In the genomic region with DNA sequence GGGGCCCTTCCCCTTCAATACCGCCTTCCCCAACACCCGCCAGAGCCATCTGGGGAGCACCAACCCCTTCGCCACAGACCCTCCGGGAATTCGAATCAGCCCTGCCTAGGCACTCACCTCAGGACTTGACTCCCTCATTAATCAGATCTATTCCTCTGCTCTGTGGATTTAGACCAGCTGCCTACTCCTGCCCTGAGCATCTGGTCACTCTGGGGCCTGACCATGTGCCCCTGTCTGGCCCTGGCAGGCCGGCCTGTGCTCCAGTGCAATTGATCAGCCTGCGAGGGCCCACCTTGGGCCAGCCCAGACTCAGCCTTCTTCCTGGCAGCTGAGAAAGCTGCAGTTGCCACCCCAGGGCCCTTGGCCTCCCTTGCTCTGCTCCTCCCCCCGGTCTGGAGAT, we compare ENCODE assay signal across 18 cellular contexts. TPM values are rescaled to one million over a fixed set of nuclear protein-coding genes. Genes with fewer than 3 reads are reported as not detected.
DNase-seq lines count a peak whose midpoint lies in the region; ATAC-seq and TF ChIP-seq lines count a peak whose summit lies in the region.
"Had no signal": no experiment of that assay in that cellular context is flagged by ENCODE, and none has a peak within 500 bp of the region (broad histone marks: within the 10 kb centered on the region; RNA-seq: fewer than 3 reads in every experiment).

No MANE protein-coding gene starts in this region.

- peak overlapping the region in 8 of 11 experiments; percentile 12 to 65 (median 47); a peak in 13 of 22 replicates for H3K4me2 ChIP-seq in BLaER1 treated with 17β-estradiol and CSF1 and Interleukin-3, amounts not matched to agents 10 nM and 100 nM
- H3K4me2 ChIP-seq in GM23338, result no peak overlapping the region
- H3K4me2 ChIP-seq: KMS-11 had no signal

- H3K9ac ChIP-seq in BLaER1 treated with 17β-estradiol and CSF1 and Interleukin-3, amounts not matched to agents 10 nM and 100 nM, result no peak overlapping the region; a peak in 2 of 22 replicates
- H3K9ac ChIP-seq: KMS-11 had no signal

- H3K9me2 ChIP-seq in GM23338 (ENCODE audit: insufficient read depth), result no peaks in the 10 kb centered on the region

- TF ChIP-seq CTCF in GM23338 (conservative IDR thresholded peaks at IDR 0.05; ENCODE audit: low read depth in 2 of 2), result no peak
- TF ChIP-seq CTCF in WERI-Rb-1 (IDR thresholded peaks at IDR 0.05; ENCODE audit: low read depth, low read length), result no peak
- no peak for TF ChIP-seq CTCF in nephron progenitor cell (IDR thresholded peaks at IDR 0.05)

- no peaks in the 10 kb centered on the region for H3K9me3 Mint-ChIP-seq in GM23338
- no peaks in the 10 kb centered on the region for H3K9me3 Mint-ChIP-seq in nephron progenitor cell
- H3K9me3 Mint-ChIP-seq: CD8-positive, alpha-beta T cell had no signal

- H2AFZ ChIP-seq in GM23338, result no peak overlapping the region

- H3K27ac ChIP-seq in BLaER1 treated with 17β-estradiol and CSF1 and Interleukin-3, amounts not matched to agents 10 nM and 100 nM, result no peak overlapping the region
- H3K27ac ChIP-seq in GM23338 (ENCODE audit: low read depth), result no peak overlapping the region
- H3K27ac ChIP-seq in WERI-Rb-1, result peak overlapping the region; percentile 69
- H3K27ac ChIP-seq: HL-60, KMS-11 had no signal

- ATAC-seq in GM23338 (no peak), HG03460 (IDR thresholded peaks at IDR 0.05; ENCODE audit: unreplicated experiment) (no peak)
- ATAC-seq: CD8-positive, alpha-beta T cell had no signal

- H3F3A ChIP-seq in GM23338 (replicated peaks; ENCODE audit: low read depth), result no peaks in the 10 kb centered on the region

- H3K27me3 Mint-ChIP-seq in GM23338 (ENCODE audit: insufficient read depth, low read depth, poor library complexity), result peaks cover 15% of the 10 kb centered on the region
- peaks cover 8% of the 10 kb centered on the region for H3K27me3 Mint-ChIP-seq in nephron progenitor cell (ENCODE audit: low read depth, poor library complexity)

- H3K4me1 Mint-ChIP-seq in GM23338, result peaks cover 48% of the 10 kb centered on the region
- peaks cover 20% of the 10 kb centered on the region for H3K4me1 Mint-ChIP-seq in nephron progenitor cell

- H3K27ac Mint-ChIP-seq in GM23338 (peak overlapping the region; percentile 20), nephron progenitor cell (peak overlapping the region; percentile 59)
- H3K27ac Mint-ChIP-seq: CD8-positive, alpha-beta T cell had no signal

- H4K20me1 ChIP-seq in BLaER1 treated with 17β-estradiol and CSF1 and Interleukin-3, amounts not matched to agents 10 nM and 100 nM, result peaks cover 0 to 55% (median 0%) of the 10 kb centered on the region in 11 experiments; a peak in 5 of 22 replicates
- peaks cover 5% of the 10 kb centered on the region; the same call in 1 of the 2 replicates for H4K20me1 ChIP-seq in GM23338 (replicated peaks; ENCODE audit: insufficient read depth)

- H3K4me3 ChIP-seq in BLaER1 treated with 17β-estradiol and CSF1 and Interleukin-3, amounts not matched to agents 10 nM and 100 nM, result no peak overlapping the region
- H3K4me3 ChIP-seq in GM23338 (no peak overlapping the region), WERI-Rb-1 (ENCODE audit: low read depth, low read length) (no peak overlapping the region)

- DNase-seq in GM23338 (ENCODE audit: low spot score) (no peak), WERI-Rb-1 (peak; percentile 83), nephron progenitor cell (no peak), C1 segment of cervical spinal cord (lab: John Stamatoyannopoulos, UW) (no peak), DMS79 treated with DMSO at 0.1 percent for 48 hours (lab: John Stamatoyannopoulos, UW) (no peak)
- DNase-seq: ACHN; BE2C; CD8-positive, alpha-beta T cell; DMS153; DMS79; GF-D8; HCEC 1CT had no signal

- H3K36me3 Mint-ChIP-seq in GM23338 (ENCODE audit: low read depth) (no peaks in the 10 kb centered on the region; the same call in 2 of the 3 replicates), nephron progenitor cell (ENCODE audit: low read depth) (no peaks in the 10 kb centered on the region)
- H3K36me3 Mint-ChIP-seq: CD8-positive, alpha-beta T cell had no signal

- H3K27me3 ChIP-seq in BLaER1 treated with 17β-estradiol and CSF1 and Interleukin-3, amounts not matched to agents 10 nM and 100 nM, result no peaks in the 10 kb centered on the region
- H3K27me3 ChIP-seq in GM23338 (ENCODE audit: insufficient read depth) (no peaks in the 10 kb centered on the region), WERI-Rb-1 (ENCODE audit: insufficient read depth, low read depth, severe bottlenecking) (no peaks in the 10 kb centered on the region)
- H3K27me3 ChIP-seq: BE2C had no signal

- H3K4me3 Mint-ChIP-seq in GM23338, result no peak overlapping the region
- H3K4me3 Mint-ChIP-seq in nephron progenitor cell, result no peak overlapping the region
- H3K4me3 Mint-ChIP-seq: CD8-positive, alpha-beta T cell had no signal

- H3K9me3 ChIP-seq in BLaER1 treated with 17β-estradiol and CSF1 and Interleukin-3, amounts not matched to agents 10 nM and 100 nM (replicated peaks in 1 of 11), result no peaks in the 10 kb centered on the region
- H3K9me3 ChIP-seq in WERI-Rb-1 (ENCODE audit: severe bottlenecking), result peaks cover 3% of the 10 kb centered on the region
- H3K9me3 ChIP-seq: BE2C had no signal

- H3K79me2 ChIP-seq in GM23338 (replicated peaks; ENCODE audit: insufficient read depth), result no peaks in the 10 kb centered on the region

- peaks cover 0 to 31% (median 12%) of the 10 kb centered on the region in 10 experiments; a peak in 14 of 20 replicates for H3K4me1 ChIP-seq in BLaER1 treated with 17β-estradiol and CSF1 and Interleukin-3, amounts not matched to agents 10 nM and 100 nM
- no peaks in the 10 kb centered on the region; the same call in 1 of the 2 replicates for H3K4me1 ChIP-seq in GM23338 (ENCODE audit: insufficient read depth)
- H3K4me1 ChIP-seq: BE2C had no signal

- H3K36me3 ChIP-seq in BLaER1 treated with 17β-estradiol and CSF1 and Interleukin-3, amounts not matched to agents 10 nM and 100 nM, result no peaks in the 10 kb centered on the region
- H3K36me3 ChIP-seq in GM23338 (ENCODE audit: insufficient read depth) (no peaks in the 10 kb centered on the region), WERI-Rb-1 (peaks cover 8% of the 10 kb centered on the region)
- H3K36me3 ChIP-seq: BE2C had no signal

TF ChIP-seq in GM23338, 12 proteins besides CTCF, POLR2A, EP300 and RAD21 (continues in another document):
- no peak for TF ChIP-seq ZNF331 (CRISPR knock-in tag; IDR thresholded peaks at IDR 0.05; ENCODE audit: low read depth)
- no peak for TF ChIP-seq ZNF114 (CRISPR knock-in tag; IDR thresholded peaks at IDR 0.05)
- no peak for TF ChIP-seq STAT1 (IDR thresholded peaks at IDR 0.05; ENCODE audit: unreplicated experiment)
- TF ChIP-seq REST (IDR thresholded peaks at IDR 0.05; ENCODE audit: unreplicated experiment), result no peak
- TF ChIP-seq POLR2AphosphoS5 (IDR thresholded peaks at IDR 0.05; ENCODE audit: low read depth), result no peak
- TF ChIP-seq CREB1 (CRISPR knock-in tag; IDR thresholded peaks at IDR 0.05; ENCODE audit: low read depth), result no peak

RNA-seq across cellular contexts. Expression of gene GRM4, which starts 46.0 kb away (rescaled TPM):
- total RNA-seq in GM23338 (2014; rRNA removed; shearing (Covaris generic)), result 24.4 and 30.6 TPM in 2 replicates
- polyA plus RNA-seq in GM23338 (2016; fragmentation: Nextera tagmentation; extraction: Ambion mirVana), result 7.0 and 8.7 TPM in 2 replicates
- total RNA-seq: H4, HT1080 had no signal
